Comparison of ENCODE assay signal across 8 cellular contexts in genomic region chr19:3970808-3971598, GRCh38. TPM values are rescaled to one million over a fixed set of nuclear protein-coding genes. Genes with fewer than 3 reads are reported as not detected.
DNase-seq lines count a peak whose midpoint lies in the region; ATAC-seq and TF ChIP-seq lines count a peak whose summit lies in the region.

Gene DAPK3 (minus strand): TSS chr19:3971099. CDS start chr19:3969735, 1,364 bp downstream.

- no peaks in the 10 kb centered on the region for H3K9me3 Mint-ChIP-seq in CD8-positive, alpha-beta T cell

- DNase-seq in CD8-positive, alpha-beta T cell = peak; percentile 70 to 93 (median 88)
- DNase-seq in HS-27A (ENCODE audit: low read depth) = peak; percentile 84
- peak; percentile 55 for DNase-seq in NK-92 (lab: John Stamatoyannopoulos, UW; ENCODE audit: unreplicated experiment)
- DNase-seq in activated CD8-positive, alpha-beta memory T cell treated with anti-CD3 and anti-CD28 coated beads for 1 hour (ENCODE audit: extremely low read depth in 1 of 2, low read depth in 1 of 2) = peak; percentile 75 to 90
- DNase-seq in effector CD8-positive, alpha-beta T cell (lab: John Stamatoyannopoulos, UW) = peak; percentile 84
- DNase-seq in lung microvascular endothelial cell (ENCODE audit: low read depth in 2 of 2) = peak; percentile 98 to 99
- peak; percentile 90 to 95 (median 92) for DNase-seq in stimulated activated CD4-positive, alpha-beta T cell treated with anti-CD3 and anti-CD28 coated beads, TNF-alpha, amount 100 ng/mL, for 48 hours (ENCODE audit: low read depth in 3 of 3)

- no peaks in the 10 kb centered on the region for H3K27me3 ChIP-seq in CD8-positive, alpha-beta T cell (ENCODE audit: insufficient read depth, low read length)

- H3K4me1 Mint-ChIP-seq in CD8-positive, alpha-beta T cell (ENCODE audit: low read depth) = peaks cover 36% of the 10 kb centered on the region

- CTCF ChIA-PET in CD8-positive, alpha-beta T cell (lab: Charles Lee) = interaction anchor here (2.1 kb wide), 1 partner anchor 17 kb away, joined by 11 read pairs; no protein-coding TSS in a partner anchor

- peaks cover 38% of the 10 kb centered on the region for H3K36me3 Mint-ChIP-seq in CD8-positive, alpha-beta T cell

- no peaks in the 10 kb centered on the region for H3K9me3 ChIP-seq in CD8-positive, alpha-beta T cell (ENCODE audit: low read length)

- H3K27ac ChIP-seq in CD8-positive, alpha-beta T cell (ENCODE audit: low read depth, low read length) = peak within 1 kb of the TSS; percentile 74

- H3K4me3 Mint-ChIP-seq in CD8-positive, alpha-beta T cell = peak within 1 kb of the TSS; percentile 83

- H3K36me3 ChIP-seq in CD8-positive, alpha-beta T cell (ENCODE audit: insufficient read depth, low read length) = peaks cover 5% of the 10 kb centered on the region

- no peak for TF ChIP-seq CTCF in CD8-positive, alpha-beta T cell (IDR thresholded peaks at IDR 0.05)

- H3K27ac Mint-ChIP-seq in CD8-positive, alpha-beta T cell = peak within 1 kb of the TSS; percentile 78

- intact Hi-C loops in CD8-positive, alpha-beta T cell (cut with DNase I, micrococcal nuclease) = loop anchor here (1.0 to 5.0 kb wide), 4 partner anchors 14 to 344 kb away; partner anchors contain the start of genes EEF2 (in 2 of the 2), APBA3 (in 1 of the 2), CACTIN (in 1 of the 2) and MRPL54 (in 1 of the 2)

- no peaks in the 10 kb centered on the region for H3K27me3 Mint-ChIP-seq in CD8-positive, alpha-beta T cell (ENCODE audit: low read depth)

- H3K4me1 ChIP-seq in CD8-positive, alpha-beta T cell (ENCODE audit: insufficient read depth, low read length) = peaks cover 20% of the 10 kb centered on the region

- H3K4me3 ChIP-seq in CD8-positive, alpha-beta T cell (ENCODE audit: low read depth, low read length) = peak within 1 kb of the TSS; percentile 93

- POLR2A ChIA-PET in CD8-positive, alpha-beta T cell (lab: Charles Lee) = interaction anchor here (0.8 to 3.1 kb wide), 6 partner anchors 8 to 344 kb away, joined by 3 to 21 read pairs (median 6); partner anchors contain the start of gene EEF2

- ATAC-seq in CD8-positive, alpha-beta T cell = peak; percentile 91
- ATAC-seq in GM19467 (IDR thresholded peaks at IDR 0.05; ENCODE audit: unreplicated experiment) = peak; percentile 95

RNA-seq across cellular contexts. Expression of gene DAPK3, which starts in this region (rescaled TPM):
- total RNA-seq in CD8-positive, alpha-beta T cell = 10 to 100 TPM; 20.7 to 21.5 TPM
- total RNA-seq in lung microvascular endothelial cell = 103 and 113 TPM in 2 replicates

Comparison
In these comparisons a context has a peak if more than half of its experiments do, and no peak if none do; other contexts are left out.
1. Peak in every context shown above with its lines: DNase-seq, ATAC-seq, H3K4me3 ChIP-seq and H3K27ac ChIP-seq.